9 cellular contexts compared by ENCODE assay signal in genomic region chr11:71433648-71434450, GRCh38. TPM values are rescaled to one million over a fixed set of nuclear protein-coding genes. Genes with fewer than 3 reads are reported as not detected.
A peak's percentile ranks its signal among the peaks of the same experiment; 100 is the strongest.
DNase-seq lines count a peak whose midpoint lies in the region; ATAC-seq and TF ChIP-seq lines count a peak whose summit lies in the region.
"Had no signal": no experiment of that assay in that cellular context is flagged by ENCODE, and none has a peak within 500 bp of the region (broad histone marks: within the 10 kb centered on the region; RNA-seq: fewer than 3 reads in every experiment).

No MANE protein-coding gene starts in this region.

- H3K4me1 ChIP-seq in Panc1 (ENCODE audit: control insufficient read depth, insufficient read depth, low read length): no peaks in the 10 kb centered on the region
- peaks cover 13% of the 10 kb centered on the region for H3K4me1 ChIP-seq in lower lobe of right lung
- peaks cover 0 to 17% (median 12%) of the 10 kb centered on the region in 4 donors for H3K4me1 ChIP-seq in transverse colon
- no peaks in the 10 kb centered on the region for H3K4me1 ChIP-seq in HAP-1

- BruUV-seq in Panc1 (replicated peaks; lab: Mats Ljungman, UMichigan): no TSS peak

- CTCF ChIA-PET in Panc1 (lab: Charles Lee): no interaction called here

- no peaks in the 10 kb centered on the region for H3K27me3 ChIP-seq in Panc1 (ENCODE audit: control insufficient read depth, insufficient read depth, low read length)
- H3K27me3 ChIP-seq in dorsolateral prefrontal cortex: no peaks in the 10 kb centered on the region
- no peaks in the 10 kb centered on the region for H3K27me3 ChIP-seq in lower lobe of right lung (ENCODE audit: low read depth)
- H3K27me3 ChIP-seq in transverse colon: no peaks in the 10 kb centered on the region
- no peaks in the 10 kb centered on the region for H3K27me3 ChIP-seq in HAP-1 (ENCODE audit: low read depth)

- TF ChIP-seq CTCF in Panc1 (IDR thresholded peaks at IDR 0.05): no peak
- TF ChIP-seq CTCF in dorsolateral prefrontal cortex (IDR thresholded peaks at IDR 0.05 in 54 of 56, conservative IDR thresholded peaks at IDR 0.05 in 2 of 56; ENCODE audit: low read depth in 1 of 56, partially characterized antibody in 56 of 56): no peak
- TF ChIP-seq CTCF in lower lobe of right lung (IDR thresholded peaks at IDR 0.05): no peak
- TF ChIP-seq CTCF in transverse colon (IDR thresholded peaks at IDR 0.05): no peak
- TF ChIP-seq CTCF in GM20000 (IDR thresholded peaks at IDR 0.05; ENCODE audit: extremely low read depth, missing control alignments): no peak

- no peak overlapping the region for H3K27ac ChIP-seq in Panc1 (ENCODE audit: low read length)
- H3K27ac ChIP-seq in dorsolateral prefrontal cortex: peak overlapping the region; percentile 74 to 99 (median 94)
- peak overlapping the region; percentile 18 for H3K27ac ChIP-seq in lower lobe of right lung
- peak overlapping the region; percentile 17 to 79 (median 73) for H3K27ac ChIP-seq in transverse colon

- DNase-seq in Panc1 (ENCODE audit: low read depth, low spot score) (no peak), dorsolateral prefrontal cortex (peak in 4 of 10 donors; percentile 40 to 56 (median 48)), lower lobe of right lung (peak; percentile 74), transverse colon (peak; percentile 72), SK-N-DZ (ENCODE audit: low spot score) (no peak), HAP-1 (ENCODE audit: low spot score in 2 of 2) (no peak), GM20000 (ENCODE audit: low spot score) (no peak)
- DNase-seq: central memory CD4-positive, alpha-beta T cell; NCI-H1436 treated with DMSO at 0.1 percent for 48 hours had no signal

- no peak for TF ChIP-seq EP300 in transverse colon (IDR thresholded peaks at IDR 0.05; ENCODE audit: low read depth)

- H3K9me3 ChIP-seq in Panc1 (ENCODE audit: control insufficient read depth, insufficient read depth, low read depth, low read length) (no peaks in the 10 kb centered on the region), lower lobe of right lung (no peaks in the 10 kb centered on the region), transverse colon (no peaks in the 10 kb centered on the region), HAP-1 (no peaks in the 10 kb centered on the region)

- in situ Hi-C loops in Panc1 (cut with HindIII; ENCODE audit: low pct_unique_long_range_greater_than_20kb, low sequenced_read_pairs) (no loop called here), transverse colon (cut with MboI; ENCODE audit: low pct_ligation_motif_present in 1 of 4, low pct_unique_long_range_greater_than_20kb in 1 of 4, low sequenced_read_pairs in 3 of 4) (no loop called here), HAP-1 (cut with MboI; ENCODE audit: low sequenced_read_pairs) (no loop called here)

- 74% methylated on average over 18 of the region's 19 CpGs; no CpG with 5 or more reads in 1 of the 2 donors for WGBS in transverse colon (ENCODE audit: low coverage in 1 of 2), 2 donors

- ATAC-seq in Panc1: peak; percentile 13
- ATAC-seq in lower lobe of right lung: peak; percentile 80 to 82

- intact Hi-C loops in Panc1 (cut with micrococcal nuclease; ENCODE audit: unreplicated experiment) (no loop called here), dorsolateral prefrontal cortex (cut with DNase I) (loop anchor here in 1 of 2 donors (10.0 kb wide), 2 partner anchors 131 to 289 kb away; partner anchors contain the start of gene KRTAP5-10), lower lobe of right lung (cut with DNase I) (no loop called here), transverse colon (cut with DNase I; ENCODE audit: low total_unique reads) (no loop called here)

- no peak for TF ChIP-seq POLR2A in transverse colon (IDR thresholded peaks at IDR 0.05)

- H3K4me3 ChIP-seq in Panc1 (ENCODE audit: low read depth in 2 of 2, low read length in 2 of 2) (no peak overlapping the region), dorsolateral prefrontal cortex (peak overlapping the region in 3 of 59 donors; percentile 1 to 21 (median 5)), lower lobe of right lung (no peak overlapping the region), transverse colon (no peak overlapping the region), HAP-1 (no peak overlapping the region)

- H3K36me3 ChIP-seq in Panc1 (ENCODE audit: control insufficient read depth, insufficient read depth, low read length): no peaks in the 10 kb centered on the region; the same call in 1 of the 2 replicates
- H3K36me3 ChIP-seq in lower lobe of right lung: peaks cover 29% of the 10 kb centered on the region
- peaks cover 0 to 4% (median 0%) of the 10 kb centered on the region in 4 donors for H3K36me3 ChIP-seq in transverse colon
- H3K36me3 ChIP-seq in HAP-1 (replicated peaks): peaks cover 36% of the 10 kb centered on the region

- POLR2A ChIA-PET in Panc1 (lab: Charles Lee): no interaction called here

RNA-seq across cellular contexts. Expression of gene DHCR7, which starts 14.3 kb away (rescaled TPM):
- 356 TPM for total RNA-seq in Panc1 (2021; ENCODE audit: unreplicated experiment)
- 397 TPM for polyA plus RNA-seq in Panc1 (2012; ENCODE audit: insufficient read length)
- total RNA-seq in dorsolateral prefrontal cortex: 100 to 1,000 TPM in 13 of 120 experiments, 10 to 100 TPM in 107; 31.8 to 187 (median 67.2) TPM
- 64.2 TPM for total RNA-seq in lower lobe of right lung
- total RNA-seq in transverse colon: 10 to 100 TPM in 3 of 4 donors, 1 to 10 TPM in 1; 5.6 to 76.7 (median 31.5) TPM
- 64.9 and 69.2 TPM in 2 replicates for polyA plus RNA-seq in SK-N-DZ (2014; cell fraction: cytosol; rRNA removed)
- polyA plus RNA-seq in SK-N-DZ (2014; cell fraction: nucleus; rRNA removed): 32.5 and 37.8 TPM in 2 replicates

RNA-seq across cellular contexts. Expression of gene NADSYN1, which starts 19.2 kb away (rescaled TPM):
- 76.1 TPM for total RNA-seq in Panc1 (2021; ENCODE audit: unreplicated experiment)
- polyA plus RNA-seq in Panc1 (2012; ENCODE audit: insufficient read length): 69.6 TPM
- 100 to 1,000 TPM in 15 of 120 experiments, 10 to 100 TPM in 105; 44.1 to 151 (median 75.1) TPM for total RNA-seq in dorsolateral prefrontal cortex
- total RNA-seq in lower lobe of right lung: 95.0 TPM
- total RNA-seq in transverse colon: 100 to 1,000 TPM; 144 to 271 (median 195) TPM
- polyA plus RNA-seq in SK-N-DZ (2014; cell fraction: cytosol; rRNA removed): 26.1 and 28.1 TPM in 2 replicates
- 134 and 192 TPM in 2 replicates for polyA plus RNA-seq in SK-N-DZ (2014; cell fraction: nucleus; rRNA removed)

Comparison
In these comparisons a context has a peak if more than half of its experiments do, and no peak if none do; other contexts are left out.
1. DNase-seq: peak in lower lobe of right lung (single experiment) and transverse colon (single experiment); none in Panc1 (single experiment), SK-N-DZ (single experiment), HAP-1 (0 of 2) and GM20000 (single experiment).